Comparison of ENCODE assay signal across 8 cellular contexts in genomic region chr9:3732077-3733038, GRCh38.
DNase-seq lines count a peak whose midpoint lies in the region; ATAC-seq and TF ChIP-seq lines count a peak whose summit lies in the region.

No MANE protein-coding gene starts in this region.

- no peak overlapping the region for H3K27ac Mint-ChIP-seq in activated CD4-positive, alpha-beta T cell treated with anti-CD3 and anti-CD28 coated beads, Interleukin-2, amount 10 ng/mL, durations not matched to agents 7 days and 5 days
- peak overlapping the region in 1 of 6 donors; percentile 21 for H3K27ac Mint-ChIP-seq in naive B cell

- H3K36me3 ChIP-seq in esophagus muscularis mucosa (no peaks in the 10 kb centered on the region), uterus (no peaks in the 10 kb centered on the region)

- H3K27me3 Mint-ChIP-seq in activated CD4-positive, alpha-beta T cell treated with anti-CD3 and anti-CD28 coated beads, Interleukin-2, amount 10 ng/mL, durations not matched to agents 7 days and 5 days, result no peaks in the 10 kb centered on the region
- peaks cover 0 to 7% (median 0%) of the 10 kb centered on the region in 3 donors for H3K27me3 Mint-ChIP-seq in naive B cell

- H3K4me3 Mint-ChIP-seq in activated CD4-positive, alpha-beta T cell treated with anti-CD3 and anti-CD28 coated beads, Interleukin-2, amount 10 ng/mL, durations not matched to agents 7 days and 5 days, result no peak overlapping the region
- H3K4me3 Mint-ChIP-seq in naive B cell, result peak overlapping the region in 1 of 8 donors; percentile 2

- peaks cover 16% of the 10 kb centered on the region for H3K4me1 Mint-ChIP-seq in activated CD4-positive, alpha-beta T cell treated with anti-CD3 and anti-CD28 coated beads, Interleukin-2, amount 10 ng/mL, durations not matched to agents 7 days and 5 days
- peaks cover 0 to 6% (median 5%) of the 10 kb centered on the region in 3 donors for H3K4me1 Mint-ChIP-seq in naive B cell

- no peaks in the 10 kb centered on the region for H3K27me3 ChIP-seq in esophagus muscularis mucosa
- no peaks in the 10 kb centered on the region for H3K27me3 ChIP-seq in uterus

- POLR2A ChIA-PET in activated CD4-positive, alpha-beta T cell treated with anti-CD3 and anti-CD28 coated beads, Interleukin-2, amount 10 ng/mL, durations not matched to agents 7 days and 5 days (lab: Charles Lee), result no interaction called here

- no peak for TF ChIP-seq POLR2A in esophagus muscularis mucosa (IDR thresholded peaks at IDR 0.05; ENCODE audit: low read depth)
- TF ChIP-seq POLR2A in uterus (IDR thresholded peaks at IDR 0.05), result no peak

- 44% methylated on average over 7 of the region's 7 CpGs for WGBS in esophagus muscularis mucosa

- DNase-seq in DMS53 (lab: John Stamatoyannopoulos, UW) (peak; percentile 70), NCI-H345 (lab: John Stamatoyannopoulos, UW) (peak; percentile 64), esophagus muscularis mucosa (ENCODE audit: extremely low spot score) (no peak), naive B cell (peak; percentile 12), uterus (peak; percentile 38 to 40)
- peak; percentile 58 for DNase-seq in activated CD4-positive, alpha-beta T cell treated with anti-CD3 and anti-CD28 coated beads, Interleukin-2, amount 10 ng/mL, durations not matched to agents 7 days and 5 days

- TF ChIP-seq EP300 in esophagus muscularis mucosa (IDR thresholded peaks at IDR 0.05), result no peak

- CTCF ChIA-PET in activated CD4-positive, alpha-beta T cell treated with anti-CD3 and anti-CD28 coated beads, Interleukin-2, amount 10 ng/mL, durations not matched to agents 7 days and 5 days (lab: Charles Lee), result interaction anchor here (0.7 to 1.3 kb wide), 3 partner anchors 10 to 417 kb away, joined by 3 read pairs; no protein-coding TSS in a partner anchor

- H3K9me3 ChIP-seq in esophagus muscularis mucosa, result no peaks in the 10 kb centered on the region
- H3K9me3 ChIP-seq in uterus, result no peaks in the 10 kb centered on the region

- intact Hi-C loops in esophagus muscularis mucosa (cut with DNase I) (loop anchor here (5.0 to 10.0 kb wide), 2 partner anchors 492 to 585 kb away; no protein-coding TSS in a partner anchor), uterus (cut with DNase I; ENCODE audit: low total_unique reads) (no loop called here)

- ATAC-seq in GM19455 (IDR thresholded peaks at IDR 0.05; ENCODE audit: unreplicated experiment) (peak; percentile 84), HG03457 (IDR thresholded peaks at IDR 0.05; ENCODE audit: unreplicated experiment) (peak; percentile 76), naive B cell (ENCODE audit: low read depth in 2 of 2) (peak; percentile 54 to 57)

- peaks cover 0 to 16% (median 9%) of the 10 kb centered on the region in 4 donors for H3K4me1 ChIP-seq in esophagus muscularis mucosa
- H3K4me1 ChIP-seq in uterus, result no peaks in the 10 kb centered on the region

- H3K4me3 ChIP-seq in esophagus muscularis mucosa (peak overlapping the region in 2 of 4 donors; percentile 5 to 23), uterus (no peak overlapping the region)

- no peaks in the 10 kb centered on the region for H3K9me3 Mint-ChIP-seq in activated CD4-positive, alpha-beta T cell treated with anti-CD3 and anti-CD28 coated beads, Interleukin-2, amount 10 ng/mL, durations not matched to agents 7 days and 5 days
- H3K9me3 Mint-ChIP-seq in naive B cell, result no peaks in the 10 kb centered on the region

- no peaks in the 10 kb centered on the region for H3K36me3 Mint-ChIP-seq in activated CD4-positive, alpha-beta T cell treated with anti-CD3 and anti-CD28 coated beads, Interleukin-2, amount 10 ng/mL, durations not matched to agents 7 days and 5 days (ENCODE audit: low read depth)
- no peaks in the 10 kb centered on the region for H3K36me3 Mint-ChIP-seq in naive B cell

- peak; percentile 64 to 77 (median 70) for TF ChIP-seq CTCF in esophagus muscularis mucosa (IDR thresholded peaks at IDR 0.05)
- TF ChIP-seq CTCF in uterus (IDR thresholded peaks at IDR 0.05), result peak; percentile 57 to 76 (median 67)

- H3K27ac ChIP-seq in esophagus muscularis mucosa (replicated peaks in 1 of 4), result peak overlapping the region in 3 of 4 donors; percentile 1 to 22 (median 14)
- peak overlapping the region; percentile 28 to 49 for H3K27ac ChIP-seq in uterus
